30 cellular contexts compared by ENCODE assay signal in the genomic region with DNA sequence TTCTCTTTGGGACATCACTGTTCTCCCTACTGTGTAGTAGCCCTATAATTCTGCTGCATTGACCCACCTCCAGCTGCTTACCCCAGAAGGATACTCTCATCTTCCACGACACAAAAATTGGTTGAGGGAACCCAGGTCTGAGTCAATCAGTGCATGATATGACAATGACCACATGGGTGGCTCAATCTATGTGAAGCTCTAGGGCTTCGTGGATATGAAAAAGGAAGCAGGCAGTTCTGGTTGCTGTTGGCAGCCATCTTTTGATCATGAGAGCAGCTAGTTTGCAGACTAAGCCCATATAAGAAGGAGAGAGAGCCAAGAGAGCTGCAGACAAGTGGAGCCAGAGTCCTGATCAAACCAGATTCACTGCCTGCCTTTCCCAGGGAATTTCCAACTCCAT. TPM values are rescaled to one million over a fixed set of nuclear protein-coding genes. Genes with fewer than 3 reads are reported as not detected.
DNase-seq lines count a peak whose midpoint lies in the region; ATAC-seq, FAIRE-seq and TF ChIP-seq lines count a peak whose summit lies in the region.
"Had no signal": no experiment of that assay in that cellular context is flagged by ENCODE, and none has a peak within 500 bp of the region (broad histone marks: within the 10 kb centered on the region; RNA-seq: fewer than 3 reads in every experiment).

No MANE protein-coding gene starts in this region.

- H4K20me1 ChIP-seq in GM23338 (replicated peaks; ENCODE audit: insufficient read depth) (no peaks in the 10 kb centered on the region), H1 (replicated peaks in 1 of 2; ENCODE audit: control insufficient read depth in 1 of 2, insufficient read depth in 2 of 2, low read length in 2 of 2) (no peaks in the 10 kb centered on the region)
- H4K20me1 ChIP-seq: BLaER1 had no signal

- H3K4me1 ChIP-seq in GM23338 (ENCODE audit: insufficient read depth) (peaks cover 8% of the 10 kb centered on the region; the same call in 1 of the 2 replicates), H1 (replicated peaks in 1 of 4; ENCODE audit: control insufficient read depth in 3 of 4, insufficient read depth in 4 of 4, low read length in 3 of 4) (no peaks in the 10 kb centered on the region)
- H3K4me1 ChIP-seq: BLaER1, HAP-1, SJSA1 had no signal

- H3K56ac ChIP-seq in H1 (replicated peaks; ENCODE audit: insufficient read length, low read depth, low read length) = no peak overlapping the region

- H2BK20ac ChIP-seq in H1 (ENCODE audit: low read length) = no peak overlapping the region

- H3K23me2 ChIP-seq in H1 (ENCODE audit: low read depth, low read length) = no peaks in the 10 kb centered on the region

- H2AFZ ChIP-seq in GM23338 (peak overlapping the region; percentile 93), H1 (ENCODE audit: low read length) (0 out of 2 replicates have a peak overlapping the region, but pooled peaks have one; percentile 46)
- H2AFZ ChIP-seq: GM23248 had no signal

- H3K79me1 ChIP-seq in H1 (ENCODE audit: low read depth, low read length) = no peaks in the 10 kb centered on the region

- TF ChIP-seq RAD21 in H1 (IDR thresholded peaks at IDR 0.05 in 1 of 2, conservative IDR thresholded peaks at IDR 0.05 in 1 of 2; ENCODE audit: low read depth in 2 of 2, low read length in 2 of 2) = no peak

- H2AK5ac ChIP-seq in H1 (ENCODE audit: low read depth, low read length) = no peak overlapping the region

- H2BK15ac ChIP-seq in H1 (ENCODE audit: low read length) = no peak overlapping the region

- H3K14ac ChIP-seq in H1 (ENCODE audit: insufficient read length) = no peak overlapping the region

- no peak overlapping the region for H3K4ac ChIP-seq in H1 (replicated peaks; ENCODE audit: insufficient read length, low read depth, low read length)

- no peaks in the 10 kb centered on the region for H3K9me3 ChIP-seq in H1 (ENCODE audit: insufficient read depth in 2 of 2, low read depth in 1 of 2, low read length in 1 of 2)
- H3K9me3 ChIP-seq in T-helper 17 cell (ENCODE audit: control insufficient read depth, low read length, poor library complexity, severe bottlenecking) = no peaks in the 10 kb centered on the region
- H3K9me3 ChIP-seq: BLaER1, HAP-1, SJSA1 had no signal

- no peak overlapping the region for H4K8ac ChIP-seq in H1 (ENCODE audit: extremely low read depth, insufficient read depth, low read length)

- ATAC-seq in GM23338 (no peak), HG02938 (IDR thresholded peaks at IDR 0.05; ENCODE audit: unreplicated experiment) (no peak), GM19328 (IDR thresholded peaks at IDR 0.05; ENCODE audit: unreplicated experiment) (no peak), T-helper 17 cell (no peak)
- ATAC-seq: PC-3, T-cell had no signal

- H4K91ac ChIP-seq in H1 (replicated peaks; ENCODE audit: insufficient read length, low read length) = no peak overlapping the region

- H3K9ac ChIP-seq in H1 (replicated peaks in 1 of 4; ENCODE audit: extremely low read depth in 1 of 4, low read depth in 3 of 4, low read length in 3 of 4) = no peak overlapping the region
- H3K9ac ChIP-seq: BLaER1, GM23248, KMS-11 had no signal

- H3K4me3 Mint-ChIP-seq in GM23338 (no peak overlapping the region), T-helper 17 cell (no peak overlapping the region)
- H3K4me3 Mint-ChIP-seq: CD4-positive, CD25-positive, alpha-beta regulatory T cell; HFFc6; IgD-negative memory B cell; T-cell had no signal

- no peaks in the 10 kb centered on the region for H3K27me3 ChIP-seq in GM23338 (ENCODE audit: insufficient read depth)
- no peaks in the 10 kb centered on the region for H3K27me3 ChIP-seq in H1 (replicated peaks in 1 of 4; ENCODE audit: control insufficient read depth in 3 of 4, extremely low read depth in 1 of 4, insufficient read depth in 3 of 4, low read length in 3 of 4)
- H3K27me3 ChIP-seq: BLaER1 had no signal

- no peak overlapping the region for H4K5ac ChIP-seq in H1 (ENCODE audit: insufficient read length, low read depth, low read length)

- POLR2A ChIA-PET in H1 (lab: Charles Lee; ENCODE audit: partially characterized antibody) = no interaction called here

- TF ChIP-seq CTCF in GM12865 (IDR thresholded peaks at IDR 0.05; ENCODE audit: insufficient read depth, low read depth, low read length, missing control alignments) = no peak
- TF ChIP-seq CTCF in GM23338 (conservative IDR thresholded peaks at IDR 0.05; ENCODE audit: low read depth in 2 of 2) = no peak
- no peak for TF ChIP-seq CTCF in H1 (IDR thresholded peaks at IDR 0.05; ENCODE audit: control extremely low read depth in 1 of 3, insufficient read depth in 1 of 3, low read depth in 1 of 3, low read length in 3 of 3)

- WGBS in H1 (ENCODE audit: extremely low coverage in 1 of 2, insufficient coverage in 1 of 2, insufficient read length in 1 of 2, insufficient replicate concordance in 2 of 2, low coverage in 1 of 2, low lambda C conversion rate in 2 of 2, missing lambda C conversion rate in 1 of 2), 2 experiments = 83% methylated on average over 2 of the region's 2 CpGs; no CpG with 5 or more reads in 1 of the 2 experiments

- H2BK12ac ChIP-seq in H1 (ENCODE audit: low read depth, low read length) = no peak overlapping the region

- H3K27ac ChIP-seq in GM23338 (ENCODE audit: low read depth) = no peak overlapping the region
- H3K27ac ChIP-seq in H1 (ENCODE audit: low read depth, low read length) = no peak overlapping the region
- H3K27ac ChIP-seq: BLaER1, GM23248, HL-60, KMS-11, SJSA1 had no signal

- H3K27me3 Mint-ChIP-seq in GM23338 (ENCODE audit: insufficient read depth, low read depth, poor library complexity) (peaks cover 2% of the 10 kb centered on the region), T-helper 17 cell (peaks cover 35% of the 10 kb centered on the region)
- H3K27me3 Mint-ChIP-seq: CD4-positive, CD25-positive, alpha-beta regulatory T cell; IgD-negative memory B cell had no signal

- H2BK120ac ChIP-seq in H1 (replicated peaks; ENCODE audit: low read depth, low read length) = no peak overlapping the region

- H3K4me2 ChIP-seq in GM23338 (no peak overlapping the region), H1 (ENCODE audit: insufficient read depth in 1 of 2, low read depth in 2 of 2, low read length in 2 of 2) (no peak overlapping the region)
- H3K4me2 ChIP-seq: BLaER1, KMS-11 had no signal

- no peak overlapping the region for H3K18ac ChIP-seq in H1 (ENCODE audit: extremely low read depth, low read length)

- peak; percentile 2 for DNase-seq in GM12865 (ENCODE audit: low read depth)
- DNase-seq in GM23338 (ENCODE audit: low spot score) = no peak
- DNase-seq in H1 (ENCODE audit: low read depth in 1 of 2, low spot score in 2 of 2) = no peak
- peak; percentile 35 for DNase-seq in renal cortical epithelial cell (ENCODE audit: low read depth)
- DNase-seq in T-helper 17 cell = no peak
- DNase-seq: CD4-positive, CD25-positive, alpha-beta regulatory T cell; DMS153; GM23248; NCI-H1092; NCI-H1417 treated with DMSO at 0.1 percent for 48 hours; NCI-H1930; NCI-H446; NCI-H524 treated with DMSO at 0.1 percent for 48 hours; NCI-H774; T-cell had no signal

- FAIRE-seq in H1 (lab: Jason Lieb, UNC) = no peak
- FAIRE-seq: A204.1, G401.6, GM12891, GM19239 had no signal

- H3K9me2 ChIP-seq in GM23338 (ENCODE audit: insufficient read depth) = no peaks in the 10 kb centered on the region; the same call in 1 of the 2 replicates

- H3F3A ChIP-seq in GM23338 (replicated peaks; ENCODE audit: low read depth) = no peaks in the 10 kb centered on the region

- H3K4me3 ChIP-seq in GM12865 (ENCODE audit: low read depth, low read length) (no peak overlapping the region), GM23338 (no peak overlapping the region), H1 (ENCODE audit: extremely low read depth in 1 of 4, insufficient read depth in 2 of 4, low read depth in 3 of 4, low read length in 4 of 4) (no peak overlapping the region)
- H3K4me3 ChIP-seq: BLaER1, GM23248, HAP-1, SJSA1 had no signal

- H3K27ac Mint-ChIP-seq in GM23338 (no peak overlapping the region), T-helper 17 cell (no peak overlapping the region)
- H3K27ac Mint-ChIP-seq: CD4-positive, CD25-positive, alpha-beta regulatory T cell; HFFc6; IgD-negative memory B cell; T-cell had no signal

- TF ChIP-seq EP300 in H1 (IDR thresholded peaks at IDR 0.05; ENCODE audit: borderline replicate concordance in 1 of 2, low read depth in 2 of 2, low read length in 2 of 2) = no peak

- no peaks in the 10 kb centered on the region for H3K36me3 Mint-ChIP-seq in GM23338 (ENCODE audit: low read depth)
- no peaks in the 10 kb centered on the region for H3K36me3 Mint-ChIP-seq in T-helper 17 cell (ENCODE audit: low read depth)
- H3K36me3 Mint-ChIP-seq: CD4-positive, CD25-positive, alpha-beta regulatory T cell; IgD-negative memory B cell; T-cell had no signal

- H3K79me2 ChIP-seq in GM23338 (replicated peaks; ENCODE audit: insufficient read depth) (no peaks in the 10 kb centered on the region), H1 (ENCODE audit: control insufficient read depth in 1 of 2, insufficient read depth in 2 of 2, low read length in 2 of 2) (no peaks in the 10 kb centered on the region)

- peaks cover 7% of the 10 kb centered on the region; the same call in 2 of the 3 replicates for H3K4me1 Mint-ChIP-seq in GM23338
- H3K4me1 Mint-ChIP-seq in T-helper 17 cell = peaks cover 2% of the 10 kb centered on the region
- H3K4me1 Mint-ChIP-seq: CD4-positive, CD25-positive, alpha-beta regulatory T cell; T-cell had no signal

- H3K9me3 Mint-ChIP-seq in GM23338 = no peaks in the 10 kb centered on the region
- H3K9me3 Mint-ChIP-seq: CD4-positive, CD25-positive, alpha-beta regulatory T cell; HFFc6; T-cell had no signal

- TF ChIP-seq POLR2A in H1 (IDR thresholded peaks at IDR 0.05; ENCODE audit: control extremely low read depth in 1 of 2, low read depth in 2 of 2, low read length in 2 of 2) = no peak

- no peak overlapping the region for H2BK5ac ChIP-seq in H1 (ENCODE audit: low read depth, low read length)

- no peak overlapping the region for H3K23ac ChIP-seq in H1 (ENCODE audit: insufficient read length)

- CTCF ChIA-PET in H1 (lab: Charles Lee; ENCODE audit: partially characterized antibody) = interaction anchor here (1.1 to 2.7 kb wide), 5 partner anchors 10 to 658 kb away, joined by 3 to 9 read pairs (median 8); no protein-coding TSS in a partner anchor

- H3K36me3 ChIP-seq in GM23338 (ENCODE audit: insufficient read depth) (no peaks in the 10 kb centered on the region), H1 (ENCODE audit: control insufficient read depth in 2 of 4, insufficient read depth in 4 of 4, low read length in 3 of 4) (no peaks in the 10 kb centered on the region)
- H3K36me3 ChIP-seq: BLaER1, HAP-1, SJSA1 had no signal

RNA-seq across cellular contexts. Expression of gene AVPR1A, which starts 57.9 kb away (rescaled TPM):
- total RNA-seq in GM23338 (2014; rRNA removed; shearing (Covaris generic)) = 0.08 and 0.24 TPM in 2 replicates
- polyA plus RNA-seq in GM23338 (2016; fragmentation: Nextera tagmentation; extraction: Ambion mirVana) (0.03 TPM in 1 of 2 replicates, not detected in the other), H1 (2011; rRNA removed) (0.13 and 0.14 TPM in 2 replicates)
- 0.11 and 0.20 TPM in 2 replicates for total RNA-seq in H1 (2021; fragmentation: NEBNext Ultra II Directional; extraction: Animal tissue kit (Norgen Biotek cat#: 25700))
- 0.09 TPM for polyA plus RNA-seq in H1 (2011; cell fraction: cytosol; rRNA removed)
- 0.01 TPM for polyA plus RNA-seq in H1 (2011; cell fraction: nucleus; rRNA removed)
- polyA plus RNA-seq in H1 (2012, experiment 1 of 2) = 0.09 to 0.11 TPM (median 0.11 TPM) in 3 of 4 replicates, not detected in the other
- polyA plus RNA-seq in H1 (2012, experiment 2 of 2) = not detected
- 0.12 TPM for polyA plus RNA-seq in H1 (2013, experiment 1 of 2)
- polyA plus RNA-seq in H1 (2013, experiment 2 of 2) = 0.29 TPM
- polyA minus RNA-seq in H1 (2011; rRNA and poly(A)+ RNA removed) = 0.13 and 0.49 TPM in 2 replicates
- polyA minus RNA-seq in H1 (2011; cell fraction: cytosol; rRNA and poly(A)+ RNA removed) = 0.15 TPM
- polyA minus RNA-seq in H1 (2011; cell fraction: nucleus; rRNA and poly(A)+ RNA removed) = 0.30 TPM
- total RNA-seq in renal cortical epithelial cell (0.05 and 0.69 TPM in 2 replicates), T-helper 17 cell (1 to 10 TPM in 1 of 2 donors, under 1 TPM in 1; 0.07 to 5.5 TPM)
- total RNA-seq: GM23248, HFFc6, PC-3 had no signal
- polyA plus RNA-seq: AG04450; CD4-positive, CD25-positive, alpha-beta regulatory T cell; GM23248; IgD-negative memory B cell had no signal

Comparison
In these comparisons a context has a peak if more than half of its experiments do, and no peak if none do; other contexts are left out.
1. DNase-seq: peak in GM12865 (single experiment) and renal cortical epithelial cell (single experiment); none in GM23338 (single experiment), H1 (0 of 2) and T-helper 17 cell (0 of 3).